Comparison of ENCODE assay signal across 8 cellular contexts in the genomic region with DNA sequence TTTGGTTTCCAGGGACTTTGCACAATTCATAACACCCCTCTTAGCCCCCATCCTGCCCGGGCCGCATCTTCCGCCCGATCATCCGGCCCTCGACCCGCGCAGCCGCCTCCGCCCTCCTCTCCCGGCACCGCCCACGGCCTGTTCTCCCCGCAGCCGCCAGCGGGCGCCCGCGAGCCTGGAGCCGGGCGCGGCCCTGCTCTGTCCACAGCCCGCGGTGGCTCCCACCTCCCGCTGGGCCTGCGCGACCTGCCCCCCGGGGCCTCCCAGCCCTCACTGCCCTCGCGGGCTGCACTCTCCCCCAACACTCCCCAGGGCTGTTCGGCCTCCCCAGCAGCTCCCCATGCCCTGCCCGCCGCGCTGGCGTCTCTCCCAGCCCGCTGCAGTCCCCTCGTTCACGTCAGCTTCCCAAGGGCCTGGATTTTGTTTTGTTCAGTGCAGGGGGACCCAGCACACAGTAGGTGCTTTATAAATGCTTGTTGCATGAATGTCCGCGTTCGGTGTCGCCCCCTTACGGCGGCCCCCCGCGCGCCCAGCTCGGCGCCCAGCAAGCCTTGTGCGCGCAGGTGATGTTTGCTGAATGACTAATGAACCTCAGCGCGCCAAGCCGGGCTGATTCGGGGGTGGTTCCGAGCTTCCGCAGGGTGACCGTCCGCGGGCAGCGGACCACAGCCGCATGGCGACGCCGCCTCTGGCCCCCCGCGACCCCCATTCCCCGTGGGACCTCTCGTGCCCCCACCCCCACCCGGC. TPM values are rescaled to one million over a fixed set of nuclear protein-coding genes. Genes with fewer than 3 reads are reported as not detected.
DNase-seq lines count a peak whose midpoint lies in the region; ATAC-seq, FAIRE-seq and TF ChIP-seq lines count a peak whose summit lies in the region.

No MANE protein-coding gene starts in this region.

- H3K36me3 ChIP-seq in endothelial cell of umbilical vein (ENCODE audit: control insufficient read depth in 2 of 2, extremely low read depth in 1 of 2, insufficient read depth in 2 of 2, low read length in 2 of 2) = peaks cover 7 to 17% of the 10 kb centered on the region in 2 experiments
- peaks cover 9% of the 10 kb centered on the region for H3K36me3 ChIP-seq in mucosa of descending colon (ENCODE audit: low read depth)

- TF ChIP-seq POLR2A in endothelial cell of umbilical vein (IDR thresholded peaks at IDR 0.05; ENCODE audit: low read depth, low read length) = no peak

- dilution Hi-C loops in endothelial cell of umbilical vein (cut with MboI; ENCODE audit: extremely low pct_ligation_motif_present, low sequenced_read_pairs) = no loop called here

- TF ChIP-seq CTCF in GM12864 (IDR thresholded peaks at IDR 0.05; ENCODE audit: low read depth, low read length, missing control alignments) = peak; percentile 87
- peak; percentile 81 to 96 for TF ChIP-seq CTCF in endothelial cell of umbilical vein (IDR thresholded peaks at IDR 0.05; ENCODE audit: extremely low read depth in 1 of 2, insufficient read depth in 1 of 2, low read depth in 1 of 2, low read length in 2 of 2)
- peak; percentile 97 for TF ChIP-seq CTCF in mucosa of descending colon (IDR thresholded peaks at IDR 0.05)

- no TSS peak for BruUV-seq in endothelial cell of umbilical vein (replicated peaks; lab: Mats Ljungman, UMichigan)

- H3K27ac Mint-ChIP-seq in activated CD8-positive, alpha-beta memory T cell treated with anti-CD3 and anti-CD28 coated beads, Interleukin-2, amount 10 ng/mL, durations not matched to agents 7 days and 5 days = peak overlapping the region; percentile 75

- H3K4me1 Mint-ChIP-seq in activated CD8-positive, alpha-beta memory T cell treated with anti-CD3 and anti-CD28 coated beads, Interleukin-2, amount 10 ng/mL, durations not matched to agents 7 days and 5 days = peaks cover 30% of the 10 kb centered on the region

- peaks cover 14 to 33% of the 10 kb centered on the region in 2 experiments for H3K27me3 ChIP-seq in endothelial cell of umbilical vein (ENCODE audit: control insufficient read depth in 2 of 2, insufficient read depth in 2 of 2, low read length in 2 of 2)

- H3K4me2 ChIP-seq in endothelial cell of umbilical vein (ENCODE audit: insufficient read depth, low read length) = peak overlapping the region; percentile 33

- DNase-seq in GM12864 (ENCODE audit: low read depth) (no peak), NCI-H460 (ENCODE audit: extremely low read depth, low read depth) (peak; percentile 43), endothelial cell of umbilical vein (ENCODE audit: low read depth, low spot score) (peak; percentile 52), mucosa of descending colon (peak; percentile 81 to 90 (median 82))
- DNase-seq in activated CD8-positive, alpha-beta memory T cell treated with anti-CD3 and anti-CD28 coated beads, Interleukin-2, amount 10 ng/mL, durations not matched to agents 7 days and 5 days = peak; percentile 86
- peak; percentile 51 to 52 for DNase-seq in stimulated activated CD8-positive, alpha-beta memory T cell treated with anti-CD3 and anti-CD28 coated beads, Interleukin-4, amount 100 ng/mL, for 1 hour (ENCODE audit: low read depth in 2 of 2, low spot score in 1 of 2)

- intact Hi-C loops in endothelial cell of umbilical vein (cut with micrococcal nuclease) (no loop called here), mucosa of descending colon (cut with DNase I, micrococcal nuclease) (no loop called here)

- peaks cover 13% of the 10 kb centered on the region for H3K79me2 ChIP-seq in endothelial cell of umbilical vein (ENCODE audit: control insufficient read depth, insufficient read depth, low read length)

- H3K4me3 Mint-ChIP-seq in activated CD8-positive, alpha-beta memory T cell treated with anti-CD3 and anti-CD28 coated beads, Interleukin-2, amount 10 ng/mL, durations not matched to agents 7 days and 5 days = peak overlapping the region; percentile 72

- H2AFZ ChIP-seq in endothelial cell of umbilical vein (ENCODE audit: low read depth, low read length) = no peak overlapping the region

- peak; percentile 67 for ATAC-seq in HG02870 (IDR thresholded peaks at IDR 0.05; ENCODE audit: unreplicated experiment)
- ATAC-seq in activated CD8-positive, alpha-beta memory T cell treated with anti-CD3 and anti-CD28 coated beads, Interleukin-2, amount 10 ng/mL, durations not matched to agents 7 days and 5 days = peak; percentile 90
- peak; percentile 96 for ATAC-seq in mucosa of descending colon
- no peak for ATAC-seq in HG03139 (IDR thresholded peaks at IDR 0.05; ENCODE audit: unreplicated experiment)

- H3K9me1 ChIP-seq in endothelial cell of umbilical vein (replicated peaks; ENCODE audit: control insufficient read depth, extremely low read depth, insufficient read depth, low read length) = no peaks in the 10 kb centered on the region

- POLR2A ChIA-PET in endothelial cell of umbilical vein (lab: Charles Lee) = no interaction called here

- H4K20me1 ChIP-seq in endothelial cell of umbilical vein (replicated peaks; ENCODE audit: control insufficient read depth, extremely low read depth, insufficient read depth, low read length) = no peaks in the 10 kb centered on the region

- no peaks in the 10 kb centered on the region for H3K4me1 ChIP-seq in endothelial cell of umbilical vein (ENCODE audit: control insufficient read depth, extremely low read depth, insufficient read depth, low read length)
- H3K4me1 ChIP-seq in mucosa of descending colon (ENCODE audit: low read depth) = peaks cover 15% of the 10 kb centered on the region

- peaks cover 32% of the 10 kb centered on the region for H3K27me3 Mint-ChIP-seq in activated CD8-positive, alpha-beta memory T cell treated with anti-CD3 and anti-CD28 coated beads, Interleukin-2, amount 10 ng/mL, durations not matched to agents 7 days and 5 days

- H3K9me3 Mint-ChIP-seq in activated CD8-positive, alpha-beta memory T cell treated with anti-CD3 and anti-CD28 coated beads, Interleukin-2, amount 10 ng/mL, durations not matched to agents 7 days and 5 days (ENCODE audit: low read depth) = no peaks in the 10 kb centered on the region

- no peak overlapping the region for H3K9ac ChIP-seq in endothelial cell of umbilical vein (replicated peaks; ENCODE audit: extremely low read depth, insufficient read depth, low read length)

- H3K9me3 ChIP-seq in endothelial cell of umbilical vein (replicated peaks; ENCODE audit: control insufficient read depth, insufficient read depth, low read length) (no peaks in the 10 kb centered on the region), mucosa of descending colon (no peaks in the 10 kb centered on the region)

- H3K4me3 ChIP-seq in GM12864 (ENCODE audit: low read depth, low read length) = peak overlapping the region; percentile 47
- peak overlapping the region in 1 of 3 experiments; percentile 14 for H3K4me3 ChIP-seq in endothelial cell of umbilical vein (replicated peaks in 1 of 3; ENCODE audit: insufficient read depth in 1 of 3, low read depth in 1 of 3, low read length in 3 of 3)
- no peak overlapping the region for H3K4me3 ChIP-seq in mucosa of descending colon

- CTCF ChIA-PET in activated CD8-positive, alpha-beta memory T cell treated with anti-CD3 and anti-CD28 coated beads, Interleukin-2, amount 10 ng/mL, durations not matched to agents 7 days and 5 days (lab: Charles Lee) = interaction anchor here (0.8 to 2.1 kb wide), 17 partner anchors 8 to 732 kb away, joined by 3 to 11 read pairs (median 4); partner anchors contain the start of genes PCSK4 and REEP6
- CTCF ChIA-PET in endothelial cell of umbilical vein (lab: Charles Lee) = interaction anchor here (0.8 to 3.3 kb wide), 10 partner anchors 9 to 166 kb away, joined by 3 to 28 read pairs (median 6); partner anchors contain the start of gene PLK5

- peak; percentile 75 for FAIRE-seq in endothelial cell of umbilical vein (lab: Jason Lieb, UNC)

- H3K27ac ChIP-seq in endothelial cell of umbilical vein (ENCODE audit: insufficient read depth, low read depth, low read length) = no peak overlapping the region

- H3K36me3 Mint-ChIP-seq in activated CD8-positive, alpha-beta memory T cell treated with anti-CD3 and anti-CD28 coated beads, Interleukin-2, amount 10 ng/mL, durations not matched to agents 7 days and 5 days = peaks cover 25% of the 10 kb centered on the region

RNA-seq across cellular contexts. Expression of gene APC2, which starts 4.6 kb away (rescaled TPM):
- 0.02 TPM in 1 of 2 replicates, not detected in the other for total RNA-seq in NCI-H460 (2014; rRNA removed; shearing (Covaris generic))
- polyA plus RNA-seq in NCI-H460 (2014; cell fraction: nucleus; rRNA removed) = 0.06 TPM in 1 of 2 replicates, not detected in the other
- under 1 TPM; 0.03 to 0.12 TPM for total RNA-seq in activated CD8-positive, alpha-beta memory T cell treated with anti-CD3 and anti-CD28 coated beads, Interleukin-2, amount 10 ng/mL, durations not matched to agents 7 days and 5 days
- 0.04 and 0.23 TPM in 2 replicates for total RNA-seq in endothelial cell of umbilical vein
- 0.01 and 0.05 TPM in 2 replicates for polyA plus RNA-seq in endothelial cell of umbilical vein
- polyA plus RNA-seq in endothelial cell of umbilical vein (2011; cell fraction: cytosol; rRNA removed) = 0.01 and 0.03 TPM in 2 replicates
- 0.10 and 0.12 TPM in 2 replicates for polyA plus RNA-seq in endothelial cell of umbilical vein (2011; cell fraction: nucleus; rRNA removed)
- polyA plus RNA-seq in endothelial cell of umbilical vein (2012) = 0.15 and 0.19 TPM in 2 replicates
- 0.04 TPM in 1 of 2 replicates, not detected in the other for polyA minus RNA-seq in endothelial cell of umbilical vein
- 0.41 TPM for polyA minus RNA-seq in endothelial cell of umbilical vein (2011; cell fraction: cytosol; rRNA and poly(A)+ RNA removed)
- polyA minus RNA-seq in endothelial cell of umbilical vein (2011; cell fraction: nucleus; rRNA and poly(A)+ RNA removed) = 0.19 and 0.24 TPM in 2 replicates
- 1 to 10 TPM in 1 of 3 donors, under 1 TPM in 2; 0.23 to 5.9 (median 0.24) TPM for total RNA-seq in mucosa of descending colon

RNA-seq across cellular contexts. Expression of gene RPS15, which starts 7.2 kb away (rescaled TPM):
- 1,189 and 1,346 TPM in 2 replicates for total RNA-seq in NCI-H460 (2014; rRNA removed; shearing (Covaris generic))
- polyA plus RNA-seq in NCI-H460 (2014; cell fraction: nucleus; rRNA removed) = 2,103 and 3,402 TPM in 2 replicates
- 1,000 to 10,000 TPM; 1,331 to 1,537 TPM for total RNA-seq in activated CD8-positive, alpha-beta memory T cell treated with anti-CD3 and anti-CD28 coated beads, Interleukin-2, amount 10 ng/mL, durations not matched to agents 7 days and 5 days
- total RNA-seq in endothelial cell of umbilical vein (1,260 and 1,287 TPM in 2 replicates), mucosa of descending colon (100 to 1,000 TPM; 748 to 897 (median 892) TPM)
- 2,646 and 3,270 TPM in 2 replicates for polyA plus RNA-seq in endothelial cell of umbilical vein
- polyA plus RNA-seq in endothelial cell of umbilical vein (2011; cell fraction: cytosol; rRNA removed) = 2,566 and 2,596 TPM in 2 replicates
- polyA plus RNA-seq in endothelial cell of umbilical vein (2011; cell fraction: nucleus; rRNA removed) = 642 and 652 TPM in 2 replicates
- 1,687 and 2,164 TPM in 2 replicates for polyA plus RNA-seq in endothelial cell of umbilical vein (2012)
- 334 and 411 TPM in 2 replicates for polyA minus RNA-seq in endothelial cell of umbilical vein
- polyA minus RNA-seq in endothelial cell of umbilical vein (2011; cell fraction: cytosol; rRNA and poly(A)+ RNA removed) = 1,670 TPM
- polyA minus RNA-seq in endothelial cell of umbilical vein (2011; cell fraction: nucleus; rRNA and poly(A)+ RNA removed) = 86.6 and 136 TPM in 2 replicates

RNA-seq across cellular contexts. Expression of gene C19orf25, which starts 33.7 kb away (rescaled TPM):
- 21.0 and 28.9 TPM in 2 replicates for total RNA-seq in NCI-H460 (2014; rRNA removed; shearing (Covaris generic))
- polyA plus RNA-seq in NCI-H460 (2014; cell fraction: nucleus; rRNA removed) = 61.0 and 122 TPM in 2 replicates
- 10 to 100 TPM; 43.3 to 48.9 TPM for total RNA-seq in activated CD8-positive, alpha-beta memory T cell treated with anti-CD3 and anti-CD28 coated beads, Interleukin-2, amount 10 ng/mL, durations not matched to agents 7 days and 5 days
- 28.0 and 29.0 TPM in 2 replicates for total RNA-seq in endothelial cell of umbilical vein
- 34.6 and 40.3 TPM in 2 replicates for polyA plus RNA-seq in endothelial cell of umbilical vein
- polyA plus RNA-seq in endothelial cell of umbilical vein (2011; cell fraction: cytosol; rRNA removed) = 21.2 and 27.3 TPM in 2 replicates
- polyA plus RNA-seq in endothelial cell of umbilical vein (2011; cell fraction: nucleus; rRNA removed) = 20.9 TPM in 2 replicates
- 10.8 and 16.6 TPM in 2 replicates for polyA plus RNA-seq in endothelial cell of umbilical vein (2012)
- 7.0 and 9.5 TPM in 2 replicates for polyA minus RNA-seq in endothelial cell of umbilical vein
- polyA minus RNA-seq in endothelial cell of umbilical vein (2011; cell fraction: cytosol; rRNA and poly(A)+ RNA removed) = 19.0 TPM
- 9.1 and 11.3 TPM in 2 replicates for polyA minus RNA-seq in endothelial cell of umbilical vein (2011; cell fraction: nucleus; rRNA and poly(A)+ RNA removed)
- total RNA-seq in mucosa of descending colon = 10 to 100 TPM; 36.7 to 48.9 (median 38.1) TPM

RNA-seq across cellular contexts. Expression of gene DAZAP1, which starts 38.0 kb away (rescaled TPM):
- total RNA-seq in NCI-H460 (2014; rRNA removed; shearing (Covaris generic)) = 101 and 122 TPM in 2 replicates
- 138 and 174 TPM in 2 replicates for polyA plus RNA-seq in NCI-H460 (2014; cell fraction: nucleus; rRNA removed)
- 100 to 1,000 TPM; 275 to 283 TPM for total RNA-seq in activated CD8-positive, alpha-beta memory T cell treated with anti-CD3 and anti-CD28 coated beads, Interleukin-2, amount 10 ng/mL, durations not matched to agents 7 days and 5 days
- total RNA-seq in endothelial cell of umbilical vein (177 and 187 TPM in 2 replicates), mucosa of descending colon (100 to 1,000 TPM; 117 to 123 (median 119) TPM)
- polyA plus RNA-seq in endothelial cell of umbilical vein = 50.1 and 51.5 TPM in 2 replicates
- 56.8 and 65.7 TPM in 2 replicates for polyA plus RNA-seq in endothelial cell of umbilical vein (2011; cell fraction: cytosol; rRNA removed)
- polyA plus RNA-seq in endothelial cell of umbilical vein (2011; cell fraction: nucleus; rRNA removed) = 116 and 136 TPM in 2 replicates
- polyA plus RNA-seq in endothelial cell of umbilical vein (2012) = 91.7 and 104 TPM in 2 replicates
- polyA minus RNA-seq in endothelial cell of umbilical vein = 49.1 and 54.8 TPM in 2 replicates
- 45.0 TPM for polyA minus RNA-seq in endothelial cell of umbilical vein (2011; cell fraction: cytosol; rRNA and poly(A)+ RNA removed)
- polyA minus RNA-seq in endothelial cell of umbilical vein (2011; cell fraction: nucleus; rRNA and poly(A)+ RNA removed) = 41.7 and 45.9 TPM in 2 replicates

RNA-seq across cellular contexts. Expression of gene GAMT, which starts 44.0 kb away (rescaled TPM):
- total RNA-seq in NCI-H460 (2014; rRNA removed; shearing (Covaris generic)) = 9.7 and 10.3 TPM in 2 replicates
- 33.3 and 46.9 TPM in 2 replicates for polyA plus RNA-seq in NCI-H460 (2014; cell fraction: nucleus; rRNA removed)
- 10 to 100 TPM; 19.3 to 20.4 TPM for total RNA-seq in activated CD8-positive, alpha-beta memory T cell treated with anti-CD3 and anti-CD28 coated beads, Interleukin-2, amount 10 ng/mL, durations not matched to agents 7 days and 5 days
- 20.0 and 22.1 TPM in 2 replicates for total RNA-seq in endothelial cell of umbilical vein
- 36.9 and 46.8 TPM in 2 replicates for polyA plus RNA-seq in endothelial cell of umbilical vein
- polyA plus RNA-seq in endothelial cell of umbilical vein (2011; cell fraction: cytosol; rRNA removed) = 18.4 and 26.8 TPM in 2 replicates
- polyA plus RNA-seq in endothelial cell of umbilical vein (2011; cell fraction: nucleus; rRNA removed) = 10.2 and 11.8 TPM in 2 replicates
- 22.2 and 26.2 TPM in 2 replicates for polyA plus RNA-seq in endothelial cell of umbilical vein (2012)
- 14.3 and 21.7 TPM in 2 replicates for polyA minus RNA-seq in endothelial cell of umbilical vein
- 24.1 TPM for polyA minus RNA-seq in endothelial cell of umbilical vein (2011; cell fraction: cytosol; rRNA and poly(A)+ RNA removed)
- polyA minus RNA-seq in endothelial cell of umbilical vein (2011; cell fraction: nucleus; rRNA and poly(A)+ RNA removed) = 2.8 and 4.5 TPM in 2 replicates
- 1 to 10 TPM; 1.6 to 7.0 (median 2.1) TPM for total RNA-seq in mucosa of descending colon
